In the genomic region with DNA sequence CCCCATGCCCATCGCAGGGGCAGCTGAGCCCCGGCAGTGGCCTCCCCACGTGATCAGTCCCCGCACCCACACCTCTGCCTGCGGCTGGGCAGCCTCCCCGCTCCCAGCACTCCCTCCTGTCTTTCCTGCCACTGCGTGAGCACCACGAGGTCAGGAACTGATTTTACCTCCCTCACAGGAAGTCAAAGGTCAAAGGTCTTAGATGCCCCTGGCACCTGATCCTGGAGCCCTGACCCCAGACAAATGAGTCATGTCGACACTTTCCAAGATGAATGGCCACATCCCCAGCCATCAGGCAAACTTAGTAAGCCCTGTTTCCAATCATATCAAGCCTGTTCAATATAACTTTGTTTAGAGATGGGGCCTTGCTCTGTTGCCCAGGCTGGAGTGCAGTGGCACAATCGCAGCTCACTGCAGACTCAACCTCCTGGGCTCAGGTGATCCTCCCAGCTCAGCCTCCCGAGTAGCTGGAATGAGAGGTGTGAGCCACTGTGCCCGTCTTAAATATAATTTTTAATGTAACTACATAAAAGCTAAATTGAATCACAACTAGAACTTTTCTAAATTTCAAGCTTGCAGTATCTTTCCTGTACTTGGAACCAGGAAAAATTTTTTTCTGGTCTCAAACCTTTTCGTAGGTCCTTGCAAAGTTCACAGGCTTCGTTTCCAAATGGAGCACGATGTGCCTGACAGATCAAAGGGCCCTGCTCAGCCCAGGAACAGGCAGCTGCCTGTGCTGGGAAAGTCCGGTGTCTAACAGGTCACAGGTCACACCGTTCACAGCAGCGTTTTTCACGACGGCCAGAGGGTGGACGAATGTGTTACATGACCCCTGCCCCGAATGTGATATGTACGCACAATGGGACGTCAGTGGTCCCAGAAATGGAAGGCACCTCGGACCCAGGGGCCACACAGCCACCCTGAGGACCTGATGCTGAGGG, we compare ENCODE assay signal across 2 cellular contexts.
A peak's percentile ranks its signal among the peaks of the same experiment; 100 is the strongest.
TF ChIP-seq lines count a peak whose summit lies in the region.

No MANE protein-coding gene starts in this region.

TF ChIP-seq in HEK293, 187 proteins besides CTCF, POLR2A, EP300 and RAD21:
- TF ChIP-seq, protein P1, sequence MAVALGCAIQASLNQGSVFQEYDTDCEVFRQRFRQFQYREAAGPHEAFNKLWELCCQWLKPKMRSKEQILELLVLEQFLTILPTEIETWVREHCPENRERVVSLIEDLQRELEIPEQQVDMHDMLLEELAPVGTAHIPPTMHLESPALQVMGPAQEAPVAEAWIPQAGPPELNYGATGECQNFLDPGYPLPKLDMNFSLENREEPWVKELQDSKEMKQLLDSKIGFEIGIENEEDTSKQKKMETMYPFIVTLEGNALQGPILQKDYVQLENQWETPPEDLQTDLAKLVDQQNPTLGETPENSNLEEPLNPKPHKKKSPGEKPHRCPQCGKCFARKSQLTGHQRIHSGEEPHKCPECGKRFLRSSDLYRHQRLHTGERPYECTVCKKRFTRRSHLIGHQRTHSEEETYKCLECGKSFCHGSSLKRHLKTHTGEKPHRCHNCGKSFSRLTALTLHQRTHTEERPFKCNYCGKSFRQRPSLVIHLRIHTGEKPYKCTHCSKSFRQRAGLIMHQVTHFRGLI (tag by site-specific recombination; IDR thresholded peaks at IDR 0.05), result no peak
- TF ChIP-seq GLIS1 (tag by site-specific recombination; IDR thresholded peaks at IDR 0.05) (no peak), SCRT1 (tag by site-specific recombination; IDR thresholded peaks at IDR 0.05; ENCODE audit: borderline replicate concordance) (no peak), HIC1 (tag by site-specific recombination; IDR thresholded peaks at IDR 0.05) (peak; percentile 50; the same call in 1 of the 2 replicates), ZNF121 (tag by site-specific recombination; IDR thresholded peaks at IDR 0.05) (0 out of 2 replicates have a peak, but pooled peaks have one; percentile 18)

TF ChIP-seq in GM12878, 131 proteins besides CTCF, POLR2A, EP300 and RAD21:
- TF ChIP-seq RFX5 (IDR thresholded peaks at IDR 0.05; ENCODE audit: low read depth, low read length), result no peak
- TF ChIP-seq STAT3 (IDR thresholded peaks at IDR 0.05; ENCODE audit: low read depth, low read length), result no peak
- TF ChIP-seq SUZ12 (IDR thresholded peaks at IDR 0.05; ENCODE audit: unreplicated experiment), result no peak
- TF ChIP-seq IKZF1 (conservative IDR thresholded peaks at IDR 0.05), result 0 out of 2 replicates have a peak, but pooled peaks have one; percentile 12
- TF ChIP-seq PML (IDR thresholded peaks at IDR 0.05; ENCODE audit: low read length), result no peak
- TF ChIP-seq NR2C1 (IDR thresholded peaks at IDR 0.05), result peak; percentile 82
- no peak for TF ChIP-seq RAD51 (IDR thresholded peaks at IDR 0.05)
- TF ChIP-seq NR2F1 (conservative IDR thresholded peaks at IDR 0.05), result peak; percentile 87
TF ChIP-seq in GM12878: peak in this region for 3.
